22 cellular contexts compared by ENCODE assay signal in the genomic region with DNA sequence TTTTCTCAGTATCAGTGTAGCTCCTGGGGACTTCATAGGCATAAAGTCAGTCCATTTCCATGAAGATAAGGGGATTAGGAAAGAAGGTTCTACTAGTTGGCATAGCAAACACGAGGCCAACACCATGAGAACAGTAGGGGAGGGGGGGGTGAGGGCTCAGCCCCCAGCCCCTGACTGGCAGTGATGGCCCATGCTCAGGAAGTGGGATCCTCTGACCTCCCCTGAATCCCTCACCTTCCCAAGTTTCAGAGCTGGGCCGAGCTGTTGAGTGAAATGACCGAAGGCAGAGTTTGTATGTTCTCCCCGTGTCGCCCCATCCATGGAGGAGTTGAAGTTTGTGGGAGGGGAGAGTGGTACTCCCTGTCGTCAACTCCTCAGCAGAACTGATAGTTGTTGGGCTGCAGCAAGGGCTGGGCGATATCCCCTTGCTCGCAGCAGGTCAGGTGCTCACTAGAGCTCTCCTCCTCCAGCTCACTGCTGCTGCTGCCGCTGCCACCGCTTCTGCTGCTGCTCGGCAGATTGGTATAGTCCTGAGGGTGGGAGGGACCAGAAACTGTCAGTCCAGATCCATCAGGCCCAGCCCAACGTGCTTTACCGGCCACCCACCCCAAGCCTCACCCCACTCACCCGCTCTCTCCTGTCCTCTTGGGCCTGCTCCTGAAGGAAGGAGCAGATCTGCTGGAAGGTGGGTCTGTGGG. TPM values are rescaled to one million over a fixed set of nuclear protein-coding genes. Genes with fewer than 3 reads are reported as not detected.
DNase-seq lines count a peak whose midpoint lies in the region; ATAC-seq and TF ChIP-seq lines count a peak whose summit lies in the region.
"Had no signal": no experiment of that assay in that cellular context is flagged by ENCODE, and none has a peak within 500 bp of the region (broad histone marks: within the 10 kb centered on the region; RNA-seq: fewer than 3 reads in every experiment).

No MANE protein-coding gene starts in this region.

- no peaks in the 10 kb centered on the region for H3K27me3 Mint-ChIP-seq in stimulated activated naive CD8-positive, alpha-beta T cell treated with anti-CD3 and anti-CD28 coated beads, Interleukin-15, Interleukin-2, amounts not matched to agents 100 ng/mL and 50 ng/mL, for 24 hours
- no peaks in the 10 kb centered on the region for H3K27me3 Mint-ChIP-seq in stimulated activated naive CD8-positive, alpha-beta T cell treated with anti-CD3 and anti-CD28 coated beads, Interleukin-15, amount 100 ng/mL, for 72 hours
- peaks cover 2% of the 10 kb centered on the region for H3K27me3 Mint-ChIP-seq in endodermal cell (ENCODE audit: insufficient read depth)
- H3K27me3 Mint-ChIP-seq: naive thymus-derived CD8-positive, alpha-beta T cell had no signal

- H3K4me3 ChIP-seq in endodermal cell (ENCODE audit: low read length), result no peak overlapping the region
- H3K4me3 ChIP-seq: breast epithelium, GM12878, heart left ventricle, thoracic aorta had no signal

- 90 to 95% methylated on average over 4 to 14 of the region's 14 CpGs for WGBS in endodermal cell (ENCODE audit: insufficient coverage in 1 of 2, insufficient read length in 1 of 2), 2 experiments

- H3K27me3 ChIP-seq in endodermal cell (ENCODE audit: control insufficient read depth, insufficient read depth, low read length, poor library complexity, severe bottlenecking), result no peaks in the 10 kb centered on the region
- H3K27me3 ChIP-seq: breast epithelium, heart left ventricle had no signal

- H3K9me3 Mint-ChIP-seq in stimulated activated naive CD8-positive, alpha-beta T cell treated with anti-CD3 and anti-CD28 coated beads, Interleukin-15, Interleukin-2, amounts not matched to agents 100 ng/mL and 50 ng/mL, for 24 hours, result no peaks in the 10 kb centered on the region
- H3K9me3 Mint-ChIP-seq in stimulated activated naive CD8-positive, alpha-beta T cell treated with anti-CD3 and anti-CD28 coated beads, Interleukin-15, amount 100 ng/mL, for 72 hours, result no peaks in the 10 kb centered on the region
- H3K9me3 Mint-ChIP-seq in endodermal cell, result no peaks in the 10 kb centered on the region
- H3K9me3 Mint-ChIP-seq: naive thymus-derived CD8-positive, alpha-beta T cell; WTC11 had no signal

- peak overlapping the region; percentile 23 for H3K27ac Mint-ChIP-seq in stimulated activated naive CD8-positive, alpha-beta T cell treated with anti-CD3 and anti-CD28 coated beads, Interleukin-15, Interleukin-2, amounts not matched to agents 100 ng/mL and 50 ng/mL, for 24 hours
- peak overlapping the region in 1 of 2 donors; percentile 45 for H3K27ac Mint-ChIP-seq in stimulated activated naive CD8-positive, alpha-beta T cell treated with anti-CD3 and anti-CD28 coated beads, Interleukin-15, amount 100 ng/mL, for 72 hours
- no peak overlapping the region for H3K27ac Mint-ChIP-seq in endodermal cell
- H3K27ac Mint-ChIP-seq: WTC11 had no signal

- no peak for DNase-seq in stimulated activated naive CD8-positive, alpha-beta T cell treated with anti-CD3 and anti-CD28 coated beads, Interleukin-15, amount 100 ng/mL, for 72 hours
- DNase-seq in RWPE1 (ENCODE audit: low spot score) (no peak), endodermal cell (peak; percentile 33), cerebellum (ENCODE audit: low spot score) (no peak), DMS114 treated with DMSO at 0.1 percent for 48 hours (lab: John Stamatoyannopoulos, UW; ENCODE audit: unreplicated experiment) (no peak), pons (ENCODE audit: low spot score) (no peak)
- DNase-seq: activated CD4-positive, alpha-beta T cell treated with anti-CD3 and anti-CD28 coated beads, Interleukin-2, amount 50 U/mL, for 48 hours; DND-41; heart left ventricle; left colon; naive thymus-derived CD8-positive, alpha-beta T cell; NCI-H1092 treated with DMSO at 0.1 percent for 48 hours; NCI-H1930; NCI-H69; T1000 had no signal

- POLR2A ChIA-PET in RWPE1 (lab: Yijun Ruan, JAX; ENCODE audit: low non-redundant PET), result no interaction called here

- CTCF ChIA-PET in RWPE1 (lab: Yijun Ruan, JAX), result interaction anchor here (0.6 to 1.0 kb wide), 3 partner anchors 9 to 67 kb away, joined by 3 to 5 read pairs (median 3); no protein-coding TSS in a partner anchor

- no peak overlapping the region for H3K4me3 Mint-ChIP-seq in stimulated activated naive CD8-positive, alpha-beta T cell treated with anti-CD3 and anti-CD28 coated beads, Interleukin-15, Interleukin-2, amounts not matched to agents 100 ng/mL and 50 ng/mL, for 24 hours
- no peak overlapping the region for H3K4me3 Mint-ChIP-seq in stimulated activated naive CD8-positive, alpha-beta T cell treated with anti-CD3 and anti-CD28 coated beads, Interleukin-15, amount 100 ng/mL, for 72 hours
- no peak overlapping the region for H3K4me3 Mint-ChIP-seq in endodermal cell
- H3K4me3 Mint-ChIP-seq: naive thymus-derived CD8-positive, alpha-beta T cell; WTC11 had no signal

- peaks cover 8% of the 10 kb centered on the region for H3K4me1 ChIP-seq in endodermal cell (ENCODE audit: control insufficient read depth, insufficient read depth, low read length)
- H3K4me1 ChIP-seq: breast epithelium had no signal

- peak overlapping the region; percentile 33 for H3K27ac ChIP-seq in RWPE1
- H3K27ac ChIP-seq in endodermal cell (ENCODE audit: low read depth, low read length), result no peak overlapping the region
- H3K27ac ChIP-seq: breast epithelium, parathyroid adenoma, thoracic aorta had no signal

- TF ChIP-seq CTCF in RWPE1 (conservative IDR thresholded peaks at IDR 0.05; ENCODE audit: low read depth) (no peak), endodermal cell (conservative IDR thresholded peaks at IDR 0.05) (no peak)

- ATAC-seq in stimulated activated naive CD8-positive, alpha-beta T cell treated with anti-CD3 and anti-CD28 coated beads, Interleukin-15, amount 100 ng/mL, for 72 hours, result no peak
- ATAC-seq: GM12878; heart left ventricle; left colon; naive thymus-derived CD8-positive, alpha-beta T cell; sciatic nerve; WTC11 had no signal

- peaks cover 50% of the 10 kb centered on the region for H3K36me3 Mint-ChIP-seq in stimulated activated naive CD8-positive, alpha-beta T cell treated with anti-CD3 and anti-CD28 coated beads, Interleukin-15, Interleukin-2, amounts not matched to agents 100 ng/mL and 50 ng/mL, for 24 hours (ENCODE audit: low read depth)
- H3K36me3 Mint-ChIP-seq in endodermal cell (ENCODE audit: low read depth), result peaks cover 51% of the 10 kb centered on the region

- no peaks in the 10 kb centered on the region for H3K9me3 ChIP-seq in endodermal cell (ENCODE audit: control insufficient read depth, low read length)
- H3K9me3 ChIP-seq: breast epithelium, heart left ventricle, thoracic aorta had no signal

- peaks cover 65% of the 10 kb centered on the region for H3K36me3 ChIP-seq in endodermal cell (ENCODE audit: control insufficient read depth, insufficient read depth, low read length)

- H3K4me1 Mint-ChIP-seq in stimulated activated naive CD8-positive, alpha-beta T cell treated with anti-CD3 and anti-CD28 coated beads, Interleukin-15, Interleukin-2, amounts not matched to agents 100 ng/mL and 50 ng/mL, for 24 hours (ENCODE audit: low read depth), result peaks cover 7% of the 10 kb centered on the region
- H3K4me1 Mint-ChIP-seq in stimulated activated naive CD8-positive, alpha-beta T cell treated with anti-CD3 and anti-CD28 coated beads, Interleukin-15, amount 100 ng/mL, for 72 hours, result peaks cover 11% of the 10 kb centered on the region
- peaks cover 14% of the 10 kb centered on the region for H3K4me1 Mint-ChIP-seq in endodermal cell

- H3K9ac ChIP-seq in endodermal cell (ENCODE audit: extremely low read depth, low read length, poor library complexity, severe bottlenecking), result no peak overlapping the region
- H3K9ac ChIP-seq: parathyroid adenoma had no signal

RNA-seq across cellular contexts. Expression of a gene that starts 32.5 kb away (rescaled TPM):
- not detected for total RNA-seq in endodermal cell
- polyA plus RNA-seq in endodermal cell (2013, experiment 1 of 2), result 0.39 TPM
- not detected for polyA plus RNA-seq in endodermal cell (2013, experiment 2 of 2)
- total RNA-seq in cerebellum, result 8.7 TPM

RNA-seq across cellular contexts. Expression of a gene that starts 53.3 kb away (rescaled TPM):
- total RNA-seq in endodermal cell, result 10 to 100 TPM; 41.0 to 43.5 TPM
- polyA plus RNA-seq in endodermal cell (2013, experiment 1 of 2), result 28.0 TPM
- 28.3 TPM for polyA plus RNA-seq in endodermal cell (2013, experiment 2 of 2)
- 32.7 TPM for total RNA-seq in cerebellum

RNA-seq across cellular contexts. Expression of a gene that starts 53.4 kb away (rescaled TPM):
- 1 to 10 TPM; 3.4 to 3.8 TPM for total RNA-seq in endodermal cell
- polyA plus RNA-seq in endodermal cell (2013, experiment 1 of 2), result 5.8 TPM
- 3.7 TPM for polyA plus RNA-seq in endodermal cell (2013, experiment 2 of 2)
- total RNA-seq in cerebellum, result 4.8 TPM
